13 cellular contexts compared by ENCODE assay signal in the genomic region with DNA sequence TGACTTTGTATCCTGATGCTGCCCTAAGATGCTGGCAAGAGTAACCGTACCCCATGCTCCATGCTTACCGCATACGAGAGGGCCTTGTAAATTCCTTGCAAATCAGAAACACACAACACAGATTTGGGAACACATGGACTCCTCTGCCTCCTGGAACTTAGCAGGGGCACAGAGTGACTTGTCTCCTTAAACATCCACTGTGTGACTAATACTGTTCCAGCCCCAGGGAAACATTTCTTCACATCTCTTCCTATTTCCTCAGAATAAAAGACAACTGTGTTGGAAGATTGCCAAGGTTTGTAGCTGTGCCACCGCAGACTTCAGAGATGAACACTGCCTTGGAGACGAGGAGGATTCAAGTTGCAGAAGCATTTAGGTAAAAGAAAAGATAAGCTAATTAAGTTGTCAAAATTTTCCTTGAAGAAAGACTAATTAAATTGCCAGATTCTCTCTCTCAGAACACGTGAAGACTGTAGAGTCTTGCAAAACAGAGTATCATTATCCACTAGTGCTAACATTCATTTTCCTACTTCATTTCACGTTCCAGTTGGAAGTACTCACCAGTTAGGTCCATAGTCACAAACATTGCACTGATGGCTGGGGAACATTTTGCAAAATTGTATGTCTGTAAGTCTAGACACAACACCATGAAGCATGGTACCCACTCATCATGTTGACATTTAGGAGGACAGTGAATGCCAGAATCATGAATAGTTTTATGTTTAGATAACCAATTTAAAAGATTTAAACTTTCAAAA.
DNase-seq lines count a peak whose midpoint lies in the region; ATAC-seq and TF ChIP-seq lines count a peak whose summit lies in the region.
"Had no signal": no experiment of that assay in that cellular context is flagged by ENCODE, and none has a peak within 500 bp of the region (broad histone marks: within the 10 kb centered on the region; RNA-seq: fewer than 3 reads in every experiment).

No MANE protein-coding gene starts in this region.

- 61% methylated on average over 3 of the region's 7 CpGs; no CpG with 5 or more reads in 1 of the 2 experiments for WGBS in IMR-90 (ENCODE audit: extremely low coverage in 2 of 2, insufficient read length in 1 of 2), 2 experiments

- H3K4me1 Mint-ChIP-seq in activated CD4-positive, alpha-beta memory T cell treated with anti-CD3 and anti-CD28 coated beads for 36 hours (ENCODE audit: low read depth): no peaks in the 10 kb centered on the region

- no peak overlapping the region for H3K4me3 Mint-ChIP-seq in activated CD4-positive, alpha-beta memory T cell treated with anti-CD3 and anti-CD28 coated beads for 36 hours
- H3K4me3 Mint-ChIP-seq: CD4-positive, alpha-beta T cell had no signal

- intact Hi-C loops in IMR-90 (cut with micrococcal nuclease) (no loop called here), ascending aorta (cut with DNase I) (no loop called here)
- intact Hi-C loops in activated CD4-positive, alpha-beta memory T cell treated with anti-CD3 and anti-CD28 coated beads for 36 hours (cut with micrococcal nuclease): no loop called here

- no peak overlapping the region for H2BK15ac ChIP-seq in IMR-90 (ENCODE audit: low read depth, low read length)

- DNase-seq in IMR-90 (peak; percentile 56), astrocyte of the cerebellum (ENCODE audit: low read depth) (peak; percentile 15), inferior parietal cortex (ENCODE audit: extremely low spot score) (peak; percentile 27), ascending aorta (ENCODE audit: low spot score in 2 of 2) (no peak), NCI-H510A treated with DMSO at 0.1 percent for 48 hours (lab: John Stamatoyannopoulos, UW) (no peak)
- no peak for DNase-seq in activated CD4-positive, alpha-beta memory T cell treated with anti-CD3 and anti-CD28 coated beads for 36 hours
- DNase-seq: CD4-positive, alpha-beta T cell; NCI-H2081 treated with DMSO at 0.1 percent for 48 hours; stimulated activated CD4-positive, alpha-beta T cell treated with anti-CD3 and anti-CD28 coated beads, Interleukin-12 subunit alpha, Interleukin-12 subunit beta, amount 100 ng/mL, for 4 hours had no signal

- peaks cover 6% of the 10 kb centered on the region for H3K27me3 Mint-ChIP-seq in activated CD4-positive, alpha-beta memory T cell treated with anti-CD3 and anti-CD28 coated beads for 36 hours

- H4K8ac ChIP-seq in IMR-90 (ENCODE audit: low read depth in 2 of 2, low read length in 2 of 2): no peak overlapping the region

- H2BK5ac ChIP-seq in IMR-90 (ENCODE audit: low read depth, low read length, poor library complexity, severe bottlenecking): no peak overlapping the region

- H4K91ac ChIP-seq in IMR-90 (ENCODE audit: insufficient read depth, low read depth, low read length): no peak overlapping the region

- H4K5ac ChIP-seq in IMR-90 (ENCODE audit: low read depth, low read length): no peak overlapping the region

- H3K56ac ChIP-seq in IMR-90 (ENCODE audit: extremely low read depth, insufficient read depth, low read length): no peak overlapping the region

- H2AFZ ChIP-seq in ACC112 (ENCODE audit: low read length, unreplicated experiment) (no peak overlapping the region), IMR-90 (replicated peaks; ENCODE audit: low read length, poor library complexity) (no peak overlapping the region)

- no peak for TF ChIP-seq RAD21 in IMR-90 (IDR thresholded peaks at IDR 0.05; ENCODE audit: low read length)

- H3K27me3 ChIP-seq in ACC112 (ENCODE audit: insufficient read depth, low read length): no peaks in the 10 kb centered on the region
- H3K27me3 ChIP-seq in IMR-90 (ENCODE audit: control insufficient read depth, insufficient read depth, low read length): no peaks in the 10 kb centered on the region
- H3K27me3 ChIP-seq in ascending aorta: no peaks in the 10 kb centered on the region
- H3K27me3 ChIP-seq: adrenal gland had no signal

- H3K4ac ChIP-seq in IMR-90 (ENCODE audit: low read depth, low read length): no peak overlapping the region

- no peak overlapping the region for H3K14ac ChIP-seq in IMR-90 (replicated peaks; ENCODE audit: low read depth, low read length)

- no peak overlapping the region for H2BK20ac ChIP-seq in IMR-90 (ENCODE audit: low read depth, low read length)

- H2AK9ac ChIP-seq in IMR-90 (replicated peaks; ENCODE audit: low read depth, low read length, poor library complexity): no peak overlapping the region

- no peaks in the 10 kb centered on the region for H4K20me1 ChIP-seq in IMR-90 (ENCODE audit: insufficient read depth, low read length)

- CTCF ChIA-PET in IMR-90 (lab: Yijun Ruan, JAX): no interaction called here
- CTCF ChIA-PET in activated CD4-positive, alpha-beta memory T cell treated with anti-CD3 and anti-CD28 coated beads for 36 hours (lab: Charles Lee): interaction anchor here (0.7 kb wide), 2 partner anchors 96 to 1267 kb away, joined by 3 to 4 read pairs; no protein-coding TSS in a partner anchor

- no peak overlapping the region for H3K27ac Mint-ChIP-seq in activated CD4-positive, alpha-beta memory T cell treated with anti-CD3 and anti-CD28 coated beads for 36 hours
- H3K27ac Mint-ChIP-seq: CD4-positive, alpha-beta T cell had no signal

- H3K27ac ChIP-seq in ACC112 (ENCODE audit: low read depth, low read length) (peak overlapping the region; percentile 64), IMR-90 (ENCODE audit: insufficient read depth, low read length) (no peak overlapping the region), ascending aorta (no peak overlapping the region)
- H3K27ac ChIP-seq: adrenal gland, thoracic aorta had no signal

- no peak overlapping the region for H3K23ac ChIP-seq in IMR-90 (ENCODE audit: low read depth, low read length)

- H3K79me1 ChIP-seq in IMR-90 (ENCODE audit: low read depth in 1 of 2, low read length in 2 of 2): no peaks in the 10 kb centered on the region

- H3K4me3 ChIP-seq in ACC112 (ENCODE audit: low read depth, low read length) (peak overlapping the region; percentile 54), IMR-90 (ENCODE audit: insufficient read depth, low read depth, low read length) (no peak overlapping the region), astrocyte of the cerebellum (ENCODE audit: low read depth, low read length) (no peak overlapping the region), ascending aorta (no peak overlapping the region)
- H3K4me3 ChIP-seq: adrenal gland, thoracic aorta had no signal

- dilution Hi-C loops in IMR-90 (cut with HindIII; ENCODE audit: low sequenced_read_pairs, unreplicated experiment): no loop called here

- H3K9me1 ChIP-seq in IMR-90 (ENCODE audit: insufficient read depth, low read length): no peaks in the 10 kb centered on the region

- H3K79me2 ChIP-seq in ACC112 (ENCODE audit: control insufficient read depth, insufficient read depth, low read length, unreplicated experiment): peaks cover 2% of the 10 kb centered on the region

- no peak overlapping the region for H3K9ac ChIP-seq in IMR-90 (ENCODE audit: low read depth, low read length)

- POLR2A ChIA-PET in IMR-90 (lab: Charles Lee; ENCODE audit: unreplicated experiment): no interaction called here
- POLR2A ChIA-PET in activated CD4-positive, alpha-beta memory T cell treated with anti-CD3 and anti-CD28 coated beads for 36 hours (lab: Charles Lee): no interaction called here

- H3K4me1 ChIP-seq in ACC112 (ENCODE audit: control insufficient read depth, insufficient read depth, low read length, unreplicated experiment) (peaks cover 16% of the 10 kb centered on the region), IMR-90 (ENCODE audit: control insufficient read depth, insufficient read depth, low read length) (no peaks in the 10 kb centered on the region), ascending aorta (no peaks in the 10 kb centered on the region)
- H3K4me1 ChIP-seq: adrenal gland had no signal

- no TSS peak for BruUV-seq in IMR-90 (replicated peaks; lab: Mats Ljungman, UMichigan)

- H3K36me3 ChIP-seq in ACC112 (ENCODE audit: insufficient read depth, low read length) (no peaks in the 10 kb centered on the region), IMR-90 (ENCODE audit: control insufficient read depth, insufficient read depth, low read length) (no peaks in the 10 kb centered on the region), ascending aorta (no peaks in the 10 kb centered on the region)
- H3K36me3 ChIP-seq: adrenal gland, thoracic aorta had no signal

- no peak overlapping the region for H2AK5ac ChIP-seq in IMR-90 (ENCODE audit: low read depth, low read length)

- H3K9me3 ChIP-seq in IMR-90 (ENCODE audit: control insufficient read depth, insufficient read depth, low read length) (no peaks in the 10 kb centered on the region), ascending aorta (no peaks in the 10 kb centered on the region)
- H3K9me3 ChIP-seq: adrenal gland, thoracic aorta had no signal

- no peak overlapping the region for H3K4me2 ChIP-seq in IMR-90 (ENCODE audit: low read depth, low read length)

- no peaks in the 10 kb centered on the region for H3K9me3 Mint-ChIP-seq in activated CD4-positive, alpha-beta memory T cell treated with anti-CD3 and anti-CD28 coated beads for 36 hours
- H3K9me3 Mint-ChIP-seq: CD4-positive, alpha-beta T cell had no signal

- no peak overlapping the region for H3K18ac ChIP-seq in IMR-90 (ENCODE audit: low read depth, low read length)

- no peak overlapping the region for H2BK120ac ChIP-seq in IMR-90 (ENCODE audit: low read depth, low read length)

- in situ Hi-C loops in IMR-90 (cut with MboI; ENCODE audit: low sequenced_read_pairs) (no loop called here), astrocyte of the cerebellum (cut with HindIII; ENCODE audit: low sequenced_read_pairs) (no loop called here)

- TF ChIP-seq CTCF in IMR-90 (conservative IDR thresholded peaks at IDR 0.05; ENCODE audit: low read depth, low read length) (no peak), astrocyte of the cerebellum (IDR thresholded peaks at IDR 0.05; ENCODE audit: low read depth, low read length, missing control alignments) (no peak), ascending aorta (IDR thresholded peaks at IDR 0.05) (no peak)

- H3K36me3 Mint-ChIP-seq in activated CD4-positive, alpha-beta memory T cell treated with anti-CD3 and anti-CD28 coated beads for 36 hours: no peaks in the 10 kb centered on the region

- ATAC-seq in IMR-90 (ENCODE audit: low read depth): no peak
- no peak for ATAC-seq in HG03280 (IDR thresholded peaks at IDR 0.05; ENCODE audit: unreplicated experiment)

- TF ChIP-seq POLR2A in IMR-90 (IDR thresholded peaks at IDR 0.05; ENCODE audit: low read depth, low read length): no peak

TF ChIP-seq in IMR-90, 13 proteins besides CTCF, POLR2A, EP300 and RAD21 (continues in another document):
- TF ChIP-seq, protein P1, sequence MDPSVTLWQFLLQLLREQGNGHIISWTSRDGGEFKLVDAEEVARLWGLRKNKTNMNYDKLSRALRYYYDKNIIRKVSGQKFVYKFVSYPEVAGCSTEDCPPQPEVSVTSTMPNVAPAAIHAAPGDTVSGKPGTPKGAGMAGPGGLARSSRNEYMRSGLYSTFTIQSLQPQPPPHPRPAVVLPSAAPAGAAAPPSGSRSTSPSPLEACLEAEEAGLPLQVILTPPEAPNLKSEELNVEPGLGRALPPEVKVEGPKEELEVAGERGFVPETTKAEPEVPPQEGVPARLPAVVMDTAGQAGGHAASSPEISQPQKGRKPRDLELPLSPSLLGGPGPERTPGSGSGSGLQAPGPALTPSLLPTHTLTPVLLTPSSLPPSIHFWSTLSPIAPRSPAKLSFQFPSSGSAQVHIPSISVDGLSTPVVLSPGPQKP (IDR thresholded peaks at IDR 0.05; ENCODE audit: borderline replicate concordance, low read depth, low read length): no peak
- no peak for TF ChIP-seq MXI1 (IDR thresholded peaks at IDR 0.05; ENCODE audit: borderline replicate concordance, low read depth, low read length)

Comparison
In these comparisons a context has a peak if more than half of its experiments do, and no peak if none do; other contexts are left out.
1. DNase-seq: peak in IMR-90 (single experiment), astrocyte of the cerebellum (single experiment) and inferior parietal cortex (single experiment); none in ascending aorta (0 of 2), NCI-H510A treated with DMSO at 0.1 percent for 48 hours (single experiment) and activated CD4-positive, alpha-beta memory T cell treated with anti-CD3 and anti-CD28 coated beads for 36 hours (single experiment).